7 cellular contexts compared by ENCODE assay signal in the genomic region with DNA sequence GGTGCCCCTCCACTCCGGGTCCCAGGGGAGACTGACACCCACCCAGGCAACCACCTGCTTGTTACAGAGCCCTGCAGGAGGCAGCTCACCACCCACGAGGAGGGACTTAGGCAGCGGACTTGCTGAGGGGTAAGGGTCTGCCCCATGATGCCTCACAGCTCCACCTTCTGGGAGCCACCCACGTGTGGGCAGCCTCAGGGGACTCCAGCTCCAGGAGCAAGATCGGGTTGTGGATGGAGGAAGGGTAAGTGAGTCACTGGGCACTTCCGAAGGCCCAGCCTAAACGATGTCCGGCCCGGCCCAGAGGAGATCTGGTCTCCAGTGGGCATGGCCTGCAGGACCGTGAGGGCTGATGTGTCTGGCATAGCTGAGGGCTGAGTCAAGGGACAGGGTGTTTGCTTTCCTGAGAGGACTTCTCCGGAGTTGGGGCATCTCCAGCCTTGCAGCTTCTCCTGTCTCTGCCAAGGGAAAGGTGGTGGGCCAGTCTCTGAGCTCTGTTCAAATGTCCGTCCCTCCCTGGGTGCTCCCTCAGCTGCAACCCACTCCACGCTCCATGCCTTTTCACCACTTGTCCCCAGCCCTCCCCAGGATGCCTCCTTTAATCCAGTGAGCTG. TPM values are rescaled to one million over a fixed set of nuclear protein-coding genes. Genes with fewer than 3 reads are reported as not detected.
DNase-seq lines count a peak whose midpoint lies in the region; TF ChIP-seq lines count a peak whose summit lies in the region.

No MANE protein-coding gene starts in this region.

- no peaks in the 10 kb centered on the region for H3K27me3 Mint-ChIP-seq in HFFc6 (ENCODE audit: insufficient read depth)
- H3K27me3 Mint-ChIP-seq in type B pancreatic cell, result no peaks in the 10 kb centered on the region

- H3K9me3 Mint-ChIP-seq in HFFc6, result no peaks in the 10 kb centered on the region
- no peaks in the 10 kb centered on the region for H3K9me3 Mint-ChIP-seq in type B pancreatic cell

- TF ChIP-seq CTCF in HFFc6 (IDR thresholded peaks at IDR 0.05) (no peak), type B pancreatic cell (conservative IDR thresholded peaks at IDR 0.05) (no peak)

- no peaks in the 10 kb centered on the region for H3K36me3 Mint-ChIP-seq in HFFc6 (ENCODE audit: low read depth)
- H3K36me3 Mint-ChIP-seq in type B pancreatic cell, result no peaks in the 10 kb centered on the region

- H3K4me3 Mint-ChIP-seq in HFFc6 (peak overlapping the region; percentile 60), type B pancreatic cell (no peak overlapping the region)

- H3K27ac Mint-ChIP-seq in HFFc6 (peak overlapping the region; percentile 87), type B pancreatic cell (peak overlapping the region; percentile 23)

- H3K4me1 Mint-ChIP-seq in HFFc6 (ENCODE audit: low read depth) (peaks cover 33% of the 10 kb centered on the region), type B pancreatic cell (ENCODE audit: unreplicated experiment) (peaks cover 14% of the 10 kb centered on the region)

- peak; percentile 93 for DNase-seq in HFFc6
- DNase-seq in UCSD-AML1 (lab: John Stamatoyannopoulos, UW; ENCODE audit: unreplicated experiment), result peak; percentile 65
- peak; percentile 23 for DNase-seq in kidney glomerular epithelial cell (lab: John Stamatoyannopoulos, UW)
- DNase-seq in type B pancreatic cell (ENCODE audit: extremely low spot score, unreplicated experiment), result no peak
- no peak for DNase-seq in NCI-H2227 (lab: John Stamatoyannopoulos, UW; ENCODE audit: unreplicated experiment)
- no peak for DNase-seq in iPS-NIHi7 (ENCODE audit: extremely low spot score)
- no peak for DNase-seq in SHP77 treated with DMSO at 0.1 percent for 48 hours (lab: John Stamatoyannopoulos, UW)

RNA-seq across cellular contexts. Expression of gene P2RY2, which starts 32.3 kb away (rescaled TPM):
- total RNA-seq in HFFc6 (2021; fragmentation: NEBNext Ultra II Directional; extraction: Animal tissue kit (Norgen Biotek cat#: 25700)), result under 1 TPM in 5 of 6 experiments, not detected in 1; 0.08 to 0.20 (median 0.16) TPM
- total RNA-seq in type B pancreatic cell (ENCODE audit: low replicate concordance), result 12.1 and 25.3 TPM in 2 replicates

RNA-seq across cellular contexts. Expression of gene FCHSD2, which starts 43.7 kb away (rescaled TPM):
- total RNA-seq in HFFc6 (2021; fragmentation: NEBNext Ultra II Directional; extraction: Animal tissue kit (Norgen Biotek cat#: 25700)), result 10 to 100 TPM; 58.9 to 68.2 (median 65.0) TPM
- total RNA-seq in type B pancreatic cell (ENCODE audit: low replicate concordance), result 30.8 and 32.0 TPM in 2 replicates

Comparison
In these comparisons a context has a peak if more than half of its experiments do, and no peak if none do; other contexts are left out.
1. DNase-seq: peak in HFFc6 (single experiment), UCSD-AML1 (single experiment) and kidney glomerular epithelial cell (single experiment); none in type B pancreatic cell (single experiment), NCI-H2227 (single experiment), iPS-NIHi7 (single experiment) and SHP77 treated with DMSO at 0.1 percent for 48 hours (single experiment).
2. RNA of gene P2RY2, which starts 32.3 kb away (total RNA-seq): 12.1 to 25.3 TPM in type B pancreatic cell; 0.08 to 0.20 TPM in HFFc6; every median in the first group is over 10 times any median in the second.